8 cellular contexts compared by ENCODE assay signal in genomic region chr22:17706451-17706900, GRCh38.
DNase-seq lines count a peak whose midpoint lies in the region; ATAC-seq and TF ChIP-seq lines count a peak whose summit lies in the region.

No MANE protein-coding gene starts in this region.

- ATAC-seq in GM19043 (IDR thresholded peaks at IDR 0.05; ENCODE audit: low read depth, unreplicated experiment) (peak; percentile 82), HG03442 (IDR thresholded peaks at IDR 0.05; ENCODE audit: unreplicated experiment) (peak; percentile 82)

- no peak overlapping the region; the same call in 1 of the 2 replicates for H3K4me3 ChIP-seq in AG09309 (ENCODE audit: control insufficient read depth, low read depth, low read length)
- H3K4me3 ChIP-seq in SK-N-MC = peak overlapping the region; percentile 63

- H3K36me3 ChIP-seq in SK-N-MC (ENCODE audit: insufficient read depth, low read length) = peaks cover 9% of the 10 kb centered on the region

- peak overlapping the region; percentile 65 for H3K9ac ChIP-seq in SK-N-MC (ENCODE audit: insufficient read length)

- DNase-seq in AG09309 (ENCODE audit: low read depth) (peak; percentile 86), SK-N-MC (ENCODE audit: low read depth, low spot score) (no peak), brain pericyte (ENCODE audit: low read depth, low spot score) (peak; percentile 87), inferior parietal cortex (ENCODE audit: extremely low spot score) (peak; percentile 70), NCI-H1436 (lab: John Stamatoyannopoulos, UW) (no peak)
- peak; percentile 25 to 31 for DNase-seq in stimulated activated CD4-positive, alpha-beta T cell treated with anti-CD3 and anti-CD28 coated beads, Interleukin-12 subunit alpha, Interleukin-12 subunit beta, amount 100 ng/mL, for 24 hours (ENCODE audit: low read depth in 2 of 2)

- H3K27ac ChIP-seq in SK-N-MC = peak overlapping the region; percentile 65

- no peaks in the 10 kb centered on the region for H3K9me3 ChIP-seq in SK-N-MC (ENCODE audit: low read depth, low read length)

- no peak for TF ChIP-seq CTCF in AG09309 (IDR thresholded peaks at IDR 0.05; ENCODE audit: control insufficient read depth, insufficient read depth, low read depth, low read length, missing control alignments)

Comparison
In these comparisons a context has a peak if more than half of its experiments do, and no peak if none do; other contexts are left out.
1. DNase-seq: peak in AG09309 (single experiment), brain pericyte (single experiment), inferior parietal cortex (single experiment) and stimulated activated CD4-positive, alpha-beta T cell treated with anti-CD3 and anti-CD28 coated beads, Interleukin-12 subunit alpha, Interleukin-12 subunit beta, amount 100 ng/mL, for 24 hours (2 of 2); none in SK-N-MC (single experiment) and NCI-H1436 (single experiment).